2 cellular contexts compared by ENCODE assay signal in genomic region chr3:46393554-46394434, GRCh38.
TF ChIP-seq lines count a peak whose summit lies in the region.

No MANE protein-coding gene starts in this region.

TF ChIP-seq in GM23338, 12 proteins besides CTCF, POLR2A, EP300 and RAD21:
- no peak for TF ChIP-seq EZH2phosphoT487 (IDR thresholded peaks at IDR 0.05; ENCODE audit: unreplicated experiment)
- TF ChIP-seq EZH2 (IDR thresholded peaks at IDR 0.05; ENCODE audit: low read depth, unreplicated experiment) = no peak
- no peak for TF ChIP-seq STAT1 (IDR thresholded peaks at IDR 0.05; ENCODE audit: unreplicated experiment)
- no peak for TF ChIP-seq NANOG (IDR thresholded peaks at IDR 0.05; ENCODE audit: borderline replicate concordance)
- no peak for TF ChIP-seq ZNF331 (CRISPR knock-in tag; IDR thresholded peaks at IDR 0.05; ENCODE audit: low read depth)
- no peak for TF ChIP-seq ZNF462 (CRISPR knock-in tag; IDR thresholded peaks at IDR 0.05)
- no peak for TF ChIP-seq ETS1 (IDR thresholded peaks at IDR 0.05)
- no peak for TF ChIP-seq POLR2AphosphoS5 (IDR thresholded peaks at IDR 0.05; ENCODE audit: low read depth)
- TF ChIP-seq ZNF114 (CRISPR knock-in tag; IDR thresholded peaks at IDR 0.05) = no peak
- TF ChIP-seq JUNB (IDR thresholded peaks at IDR 0.05; ENCODE audit: unreplicated experiment) = no peak
- TF ChIP-seq CREB1 (CRISPR knock-in tag; IDR thresholded peaks at IDR 0.05; ENCODE audit: low read depth) = no peak
- no peak for TF ChIP-seq REST (IDR thresholded peaks at IDR 0.05; ENCODE audit: unreplicated experiment)

TF ChIP-seq in K562, 482 proteins besides CTCF, POLR2A, EP300 and RAD21 (continues in another document):
- TF ChIP-seq SREBF1 (IDR thresholded peaks at IDR 0.05; ENCODE audit: borderline replicate concordance, low read depth, low read length) (no peak), SIN3B (IDR thresholded peaks at IDR 0.05; ENCODE audit: low read depth) (no peak), ZBED1 (IDR thresholded peaks at IDR 0.05) (no peak), TOE1 (IDR thresholded peaks at IDR 0.05; ENCODE audit: borderline replicate concordance) (0 out of 2 replicates have a peak, but pooled peaks have one; percentile 22), TOE1 (CRISPR knock-in tag; IDR thresholded peaks at IDR 0.05; ENCODE audit: borderline replicate concordance, low read depth) (no peak), HDAC1 (IDR thresholded peaks at IDR 0.05) (peak in 1 of 2 experiments; percentile 23; a peak in 1 of 4 replicates), ZC3H8 (IDR thresholded peaks at IDR 0.05) (no peak), MYBL2 (IDR thresholded peaks at IDR 0.05; ENCODE audit: low read depth) (no peak), MYBL2 (CRISPR knock-in tag; IDR thresholded peaks at IDR 0.05; ENCODE audit: borderline replicate concordance) (no peak), HEY1 (CRISPR knock-in tag; IDR thresholded peaks at IDR 0.05; ENCODE audit: borderline replicate concordance) (no peak), NBN (IDR thresholded peaks at IDR 0.05; ENCODE audit: low read depth) (0 out of 2 replicates have a peak, but pooled peaks have one; percentile 40), ATF3 (IDR thresholded peaks at IDR 0.05) (peak; percentile 70), ATF3 (CRISPR knock-in tag; conservative IDR thresholded peaks at IDR 0.05) (no peak), ZNF165 (CRISPR knock-in tag; IDR thresholded peaks at IDR 0.05; ENCODE audit: borderline replicate concordance) (no peak), STAT5A (IDR thresholded peaks at IDR 0.05; ENCODE audit: borderline replicate concordance, low read length) (0 out of 2 replicates have a peak, but pooled peaks have one; percentile 16), L3MBTL2 (IDR thresholded peaks at IDR 0.05) (peak; percentile 92), NUFIP1 (IDR thresholded peaks at IDR 0.05; ENCODE audit: partially characterized antibody) (no peak), NR2C1 (IDR thresholded peaks at IDR 0.05) (peak; percentile 64; the same call in 1 of the 2 replicates), NR2C1 (tag; IDR thresholded peaks at IDR 0.05) (peak; percentile 83), CSDE1 (IDR thresholded peaks at IDR 0.05) (no peak), FOXK2 (conservative IDR thresholded peaks at IDR 0.05 in 1 of 2, IDR thresholded peaks at IDR 0.05 in 1 of 2; ENCODE audit: low read depth in 2 of 2) (peak; percentile 23 to 42; a peak in 1 of 4 replicates), NR3C1 (CRISPR knock-in tag; IDR thresholded peaks at IDR 0.05) (no peak), CEBPZ (IDR thresholded peaks at IDR 0.05; ENCODE audit: borderline replicate concordance, low read depth, low read length) (no peak), ETV5 (CRISPR knock-in tag; IDR thresholded peaks at IDR 0.05; ENCODE audit: low read depth) (no peak), MCM5 (IDR thresholded peaks at IDR 0.05; ENCODE audit: low read depth) (no peak), NCOA2 (IDR thresholded peaks at IDR 0.05; ENCODE audit: partially characterized antibody in 2 of 2) (no peak), PCBP1 (IDR thresholded peaks at IDR 0.05; ENCODE audit: low read depth, low read length, poor library complexity, severe bottlenecking) (no peak), MGA (IDR thresholded peaks at IDR 0.05) (peak; percentile 85), ZFP36 (IDR thresholded peaks at IDR 0.05; ENCODE audit: low read depth, low read length, partially characterized antibody) (peak; percentile 96), LEF1 (IDR thresholded peaks at IDR 0.05) (peak; percentile 42; the same call in 1 of the 2 replicates), DPF2 (IDR thresholded peaks at IDR 0.05) (0 out of 2 replicates have a peak, but pooled peaks have one; percentile 45), ZNF764 (CRISPR knock-in tag; IDR thresholded peaks at IDR 0.05; ENCODE audit: low read depth) (no peak), HBP1 (CRISPR knock-in tag; IDR thresholded peaks at IDR 0.05) (no peak), CHAMP1 (IDR thresholded peaks at IDR 0.05) (no peak), ZNF77 (CRISPR knock-in tag; IDR thresholded peaks at IDR 0.05) (no peak), SMARCE1 (IDR thresholded peaks at IDR 0.05) (0 out of 2 replicates have a peak, but pooled peaks have one; percentile 24), USF1 (CRISPR knock-in tag; IDR thresholded peaks at IDR 0.05) (peak; percentile 68)
